8 cellular contexts compared by ENCODE assay signal in the genomic region with DNA sequence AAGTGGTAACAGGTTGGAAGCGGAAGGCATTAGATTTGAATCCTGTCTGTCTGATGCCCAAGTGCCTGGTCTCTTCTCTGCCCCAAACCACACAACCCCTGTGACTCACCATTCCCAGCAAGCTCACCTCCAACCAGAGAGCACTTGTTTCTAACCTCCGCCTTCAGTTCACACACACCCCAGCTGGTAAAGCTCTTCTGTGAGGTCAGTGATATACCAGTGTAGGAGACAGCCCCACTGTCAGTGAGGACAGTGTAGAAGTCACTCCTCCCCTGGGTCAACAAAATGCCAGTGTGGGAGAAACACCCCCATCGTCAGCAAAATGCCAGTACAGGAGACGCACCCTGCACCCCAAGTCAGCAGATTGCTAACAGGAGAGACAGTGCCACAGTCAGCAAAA. TPM values are rescaled to one million over a fixed set of nuclear protein-coding genes. Genes with fewer than 3 reads are reported as not detected.
DNase-seq lines count a peak whose midpoint lies in the region; ATAC-seq and TF ChIP-seq lines count a peak whose summit lies in the region.

No MANE protein-coding gene starts in this region.

- H3K27me3 ChIP-seq in CD8-positive, alpha-beta memory T cell (ENCODE audit: insufficient read depth, low read length, poor library complexity, severe bottlenecking) = no peaks in the 10 kb centered on the region

- POLR2A ChIA-PET in CD8-positive, alpha-beta memory T cell (lab: Charles Lee) = no interaction called here

- no peaks in the 10 kb centered on the region for H3K9me3 Mint-ChIP-seq in CD8-positive, alpha-beta memory T cell
- no peaks in the 10 kb centered on the region for H3K9me3 Mint-ChIP-seq in activated T-cell treated with anti-CD3 and anti-CD28 coated beads, Interleukin-2, amount 50 U/mL, for 24 hours

- intact Hi-C loops in mucosa of descending colon (cut with DNase I, micrococcal nuclease) = loop anchor here in 1 of 2 donors (10.0 kb wide), 1 partner anchor 48 kb away; no protein-coding TSS in a partner anchor

- peak overlapping the region in 4 of 7 donors; percentile 23 to 76 (median 38) for H3K4me3 Mint-ChIP-seq in CD8-positive, alpha-beta memory T cell
- H3K4me3 Mint-ChIP-seq in activated T-cell treated with anti-CD3 and anti-CD28 coated beads, Interleukin-2, amount 50 U/mL, for 24 hours = no peak overlapping the region

- H3K27ac ChIP-seq in CD8-positive, alpha-beta memory T cell (ENCODE audit: low read depth, low read length) = no peak overlapping the region

- peaks cover 18 to 34% (median 24%) of the 10 kb centered on the region in 3 donors for H3K4me1 Mint-ChIP-seq in CD8-positive, alpha-beta memory T cell
- peaks cover 24% of the 10 kb centered on the region for H3K4me1 Mint-ChIP-seq in activated T-cell treated with anti-CD3 and anti-CD28 coated beads, Interleukin-2, amount 50 U/mL, for 24 hours (ENCODE audit: low read depth)

- H3K36me3 Mint-ChIP-seq in CD8-positive, alpha-beta memory T cell = no peaks in the 10 kb centered on the region
- H3K36me3 Mint-ChIP-seq in activated T-cell treated with anti-CD3 and anti-CD28 coated beads, Interleukin-2, amount 50 U/mL, for 24 hours (ENCODE audit: low read depth) = no peaks in the 10 kb centered on the region

- peaks cover 0 to 1% of the 10 kb centered on the region in 2 donors for H3K27me3 Mint-ChIP-seq in CD8-positive, alpha-beta memory T cell
- no peaks in the 10 kb centered on the region for H3K27me3 Mint-ChIP-seq in activated T-cell treated with anti-CD3 and anti-CD28 coated beads, Interleukin-2, amount 50 U/mL, for 24 hours

- H3K36me3 ChIP-seq in CD8-positive, alpha-beta memory T cell (ENCODE audit: insufficient read depth, low read length) = no peaks in the 10 kb centered on the region
- H3K36me3 ChIP-seq in mucosa of descending colon (ENCODE audit: low read depth) = no peaks in the 10 kb centered on the region

- TF ChIP-seq CTCF in mucosa of descending colon (IDR thresholded peaks at IDR 0.05) = no peak

- DNase-seq in CD8-positive, alpha-beta memory T cell = no peak
- DNase-seq in HPDE6-E6E7 (ENCODE audit: extremely low spot score) (peak; percentile 62), mucosa of descending colon (no peak), KG1 (lab: John Stamatoyannopoulos, UW) (no peak)
- peak; percentile 36 for DNase-seq in activated T-cell treated with anti-CD3 and anti-CD28 coated beads, Interleukin-2, amount 50 U/mL, for 24 hours

- no peak overlapping the region for H3K4me3 ChIP-seq in CD8-positive, alpha-beta memory T cell (ENCODE audit: low read length)
- H3K4me3 ChIP-seq in mucosa of descending colon = no peak overlapping the region

- peaks cover 17% of the 10 kb centered on the region for H3K4me1 ChIP-seq in CD8-positive, alpha-beta memory T cell (ENCODE audit: insufficient read depth, low read length)
- H3K4me1 ChIP-seq in mucosa of descending colon (ENCODE audit: low read depth) = peaks cover 7% of the 10 kb centered on the region

- H3K9me3 ChIP-seq in CD8-positive, alpha-beta memory T cell (ENCODE audit: low read length) = no peaks in the 10 kb centered on the region
- H3K9me3 ChIP-seq in mucosa of descending colon = no peaks in the 10 kb centered on the region

- CTCF ChIA-PET in CD8-positive, alpha-beta memory T cell (lab: Charles Lee) = no interaction called here

- peak; percentile 28 for ATAC-seq in mucosa of descending colon
- ATAC-seq in HG03342 (IDR thresholded peaks at IDR 0.05; ENCODE audit: unreplicated experiment) = no peak
- no peak for ATAC-seq in GM21526 (IDR thresholded peaks at IDR 0.05; ENCODE audit: low FRiP score, unreplicated experiment)
- no peak for ATAC-seq in GM18868 (IDR thresholded peaks at IDR 0.05; ENCODE audit: unreplicated experiment)

- peak overlapping the region in 3 of 8 donors; percentile 15 to 84 (median 79) for H3K27ac Mint-ChIP-seq in CD8-positive, alpha-beta memory T cell
- peak overlapping the region; percentile 39 for H3K27ac Mint-ChIP-seq in activated T-cell treated with anti-CD3 and anti-CD28 coated beads, Interleukin-2, amount 50 U/mL, for 24 hours

RNA-seq across cellular contexts. Expression of a gene that starts 2.6 kb away (rescaled TPM):
- 1 to 10 TPM; 1.4 to 1.7 TPM for total RNA-seq in CD8-positive, alpha-beta memory T cell
- 5.4 TPM for polyA plus RNA-seq in CD8-positive, alpha-beta memory T cell
- total RNA-seq in mucosa of descending colon = 10 to 100 TPM in 2 of 3 donors, 1 to 10 TPM in 1; 6.9 to 23.3 (median 11.9) TPM

RNA-seq across cellular contexts. Expression of a gene that starts 28.6 kb away (rescaled TPM):
- 10 to 100 TPM; 61.3 to 61.6 TPM for total RNA-seq in CD8-positive, alpha-beta memory T cell
- polyA plus RNA-seq in CD8-positive, alpha-beta memory T cell = 51.3 TPM
- total RNA-seq in mucosa of descending colon = 10 to 100 TPM; 56.2 to 76.4 (median 70.5) TPM

Comparison
In these comparisons a context has a peak if more than half of its experiments do, and no peak if none do; other contexts are left out.
1. DNase-seq: peak in HPDE6-E6E7 (single experiment) and activated T-cell treated with anti-CD3 and anti-CD28 coated beads, Interleukin-2, amount 50 U/mL, for 24 hours (single experiment); none in CD8-positive, alpha-beta memory T cell (0 of 5), mucosa of descending colon (0 of 3) and KG1 (single experiment).